In genomic region chr1:1000357-1001056, GRCh38 we compare ENCODE assay signal across 9 cellular contexts. TPM values are rescaled to one million over a fixed set of nuclear protein-coding genes. Genes with fewer than 3 reads are reported as not detected.
DNase-seq lines count a peak whose midpoint lies in the region; ATAC-seq and TF ChIP-seq lines count a peak whose summit lies in the region.
"Had no signal": no experiment of that assay in that cellular context is flagged by ENCODE, and none has a peak within 500 bp of the region (broad histone marks: within the 10 kb centered on the region; RNA-seq: fewer than 3 reads in every experiment).

No MANE protein-coding gene starts in this region.

- in situ Hi-C loops in Panc1 (cut with HindIII; ENCODE audit: low pct_unique_long_range_greater_than_20kb, low sequenced_read_pairs): no loop called here

- TF ChIP-seq CTCF in Panc1 (IDR thresholded peaks at IDR 0.05): no peak
- TF ChIP-seq CTCF in fibroblast of villous mesenchyme (IDR thresholded peaks at IDR 0.05; ENCODE audit: insufficient read depth, low read depth, low read length): no peak
- no peak for TF ChIP-seq CTCF in neutrophil (IDR thresholded peaks at IDR 0.05)
- TF ChIP-seq CTCF in tibial nerve (IDR thresholded peaks at IDR 0.05): peak in 2 of 5 experiments; percentile 17 to 22

- H3K4me1 ChIP-seq in Panc1 (ENCODE audit: control insufficient read depth, insufficient read depth, low read length): peaks cover 36% of the 10 kb centered on the region
- peaks cover 23 to 39% of the 10 kb centered on the region in 2 experiments for H3K4me1 ChIP-seq in neutrophil (ENCODE audit: control insufficient read depth in 1 of 2, insufficient read depth in 1 of 2, low read depth in 1 of 2, low read length in 1 of 2)
- peaks cover 0 to 53% (median 29%) of the 10 kb centered on the region in 4 donors for H3K4me1 ChIP-seq in tibial nerve

- intact Hi-C loops in Panc1 (cut with micrococcal nuclease; ENCODE audit: unreplicated experiment): no loop called here

- BruUV-seq in Panc1 (replicated peaks; lab: Mats Ljungman, UMichigan): no TSS peak

- POLR2A ChIA-PET in Panc1 (lab: Charles Lee): interaction anchor here (0.8 kb wide), 1 partner anchor 13 kb away, joined by 8 read pairs; the partner anchor contains the start of gene ISG15

- peak in 1 of 2 donors; percentile 64 for TF ChIP-seq POLR2A in tibial nerve (IDR thresholded peaks at IDR 0.05)

- 0 to 1% methylated on average over 8 to 39 of the region's 75 CpGs for WGBS in tibial nerve, 2 donors

- TF ChIP-seq EP300 in tibial nerve (IDR thresholded peaks at IDR 0.05): peak; percentile 83 to 97

- peak overlapping the region; percentile 65 for H3K4me3 ChIP-seq in H7 (ENCODE audit: insufficient read depth, low read depth, low read length)
- peak overlapping the region; percentile 56 to 65 for H3K4me3 ChIP-seq in Panc1 (ENCODE audit: low read depth in 2 of 2, low read length in 2 of 2)
- H3K4me3 ChIP-seq in fibroblast of villous mesenchyme (ENCODE audit: low read depth, low read length): peak overlapping the region; percentile 73
- peak overlapping the region; percentile 34 to 50 for H3K4me3 ChIP-seq in neutrophil (ENCODE audit: low read depth in 1 of 2, low read length in 1 of 2)
- H3K4me3 ChIP-seq in tibial nerve: peak overlapping the region; percentile 49 to 70 (median 65)

- peaks cover 67% of the 10 kb centered on the region for H3K27me3 ChIP-seq in H7 (ENCODE audit: control insufficient read depth, insufficient read depth, low read length)
- H3K27me3 ChIP-seq in Panc1 (ENCODE audit: control insufficient read depth, insufficient read depth, low read length): no peaks in the 10 kb centered on the region
- H3K27me3 ChIP-seq in neutrophil: peaks cover 100% of the 10 kb centered on the region
- H3K27me3 ChIP-seq in tibial nerve: peaks cover 2 to 62% of the 10 kb centered on the region in 2 donors

- no peaks in the 10 kb centered on the region for H3K36me3 ChIP-seq in H7 (replicated peaks; ENCODE audit: control insufficient read depth, insufficient read depth, low read length)
- no peaks in the 10 kb centered on the region; the same call in 1 of the 2 replicates for H3K36me3 ChIP-seq in Panc1 (ENCODE audit: control insufficient read depth, insufficient read depth, low read length)
- H3K36me3 ChIP-seq in neutrophil: no peaks in the 10 kb centered on the region
- no peaks in the 10 kb centered on the region for H3K36me3 ChIP-seq in tibial nerve

- peak; percentile 72 for DNase-seq in CD1c-positive myeloid dendritic cell (ENCODE audit: extremely low spot score)
- DNase-seq in H7: peak; percentile 93
- no peak for DNase-seq in Panc1 (ENCODE audit: low read depth, low spot score)
- peak; percentile 48 to 65 (median 56) for DNase-seq in activated naive CD4-positive, alpha-beta T cell (lab: John Stamatoyannopoulos, UW)
- peak; percentile 92 for DNase-seq in fibroblast of villous mesenchyme (ENCODE audit: low read depth)
- peak in 1 of 2 donors; percentile 57 for DNase-seq in tibial nerve (ENCODE audit: low spot score in 2 of 2)

- ATAC-seq in Panc1: peak; percentile 75
- ATAC-seq in GM18519 (IDR thresholded peaks at IDR 0.05; ENCODE audit: low FRiP score, unreplicated experiment): no peak

- CTCF ChIA-PET in Panc1 (lab: Charles Lee): interaction anchor here (0.7 to 1.0 kb wide), 2 partner anchors 14 to 16 kb away, joined by 3 to 4 read pairs; no protein-coding TSS in a partner anchor

- H3K9me3 ChIP-seq in Panc1 (ENCODE audit: control insufficient read depth, insufficient read depth, low read depth, low read length) (no peaks in the 10 kb centered on the region), neutrophil (no peaks in the 10 kb centered on the region), tibial nerve (no peaks in the 10 kb centered on the region)

- H3K27ac ChIP-seq in Panc1 (ENCODE audit: low read length) (peak overlapping the region; percentile 80), neutrophil (no peak overlapping the region), tibial nerve (peak overlapping the region; percentile 85 to 98 (median 95))
- H3K27ac ChIP-seq: KMS-11 had no signal

RNA-seq across cellular contexts. Expression of gene HES4, which starts 0.6 kb away (rescaled TPM):
- total RNA-seq in H7 (2014; rRNA removed; shearing (Covaris generic)): 11.3 and 17.5 TPM in 2 replicates
- total RNA-seq in Panc1 (2021; ENCODE audit: unreplicated experiment) (74.2 TPM), fibroblast of villous mesenchyme (2.2 and 8.1 TPM in 2 replicates), tibial nerve (10 to 100 TPM; 26.9 to 70.8 (median 58.7) TPM)
- polyA plus RNA-seq in Panc1 (2012; ENCODE audit: insufficient read length): 67.0 TPM

RNA-seq across cellular contexts. Expression of gene ISG15, which starts 12.8 kb away (rescaled TPM):
- 110 and 124 TPM in 2 replicates for total RNA-seq in H7 (2014; rRNA removed; shearing (Covaris generic))
- total RNA-seq in Panc1 (2021; ENCODE audit: unreplicated experiment) (102 TPM), fibroblast of villous mesenchyme (132 and 137 TPM in 2 replicates), tibial nerve (10 to 100 TPM; 29.1 to 65.4 (median 48.7) TPM)
- polyA plus RNA-seq in Panc1 (2012; ENCODE audit: insufficient read length): 82.4 TPM

RNA-seq across cellular contexts. Expression of gene PERM1, which starts 18.6 kb away (rescaled TPM):
- not detected in 2 replicates for total RNA-seq in H7 (2014; rRNA removed; shearing (Covaris generic))
- total RNA-seq in Panc1 (2021; ENCODE audit: unreplicated experiment) (1.5 TPM), fibroblast of villous mesenchyme (under 0.01 and 0.43 TPM in 2 replicates), tibial nerve (under 1 TPM in 2 of 4 donors, not detected in 2; 0.22 to 0.78 TPM)
- 4.7 TPM for polyA plus RNA-seq in Panc1 (2012; ENCODE audit: insufficient read length)

RNA-seq across cellular contexts. Expression of gene AGRN, which starts 19.4 kb away (rescaled TPM):
- 126 and 130 TPM in 2 replicates for total RNA-seq in H7 (2014; rRNA removed; shearing (Covaris generic))
- total RNA-seq in Panc1 (2021; ENCODE audit: unreplicated experiment): 153 TPM
- polyA plus RNA-seq in Panc1 (2012; ENCODE audit: insufficient read length): 160 TPM
- 77.0 and 95.9 TPM in 2 replicates for total RNA-seq in fibroblast of villous mesenchyme
- total RNA-seq in tibial nerve: 10 to 100 TPM; 10.9 to 35.7 (median 20.6) TPM

RNA-seq across cellular contexts. Expression of gene PLEKHN1, which starts 34.2 kb away (rescaled TPM):
- total RNA-seq in H7 (2014; rRNA removed; shearing (Covaris generic)): 1.6 and 2.0 TPM in 2 replicates
- total RNA-seq in Panc1 (2021; ENCODE audit: unreplicated experiment): 9.8 TPM
- 12.0 TPM for polyA plus RNA-seq in Panc1 (2012; ENCODE audit: insufficient read length)
- total RNA-seq in fibroblast of villous mesenchyme: 1.7 and 1.9 TPM in 2 replicates
- total RNA-seq in tibial nerve: 1 to 10 TPM in 1 of 4 donors, under 1 TPM in 1, not detected in 2; 0.21 to 2.4 TPM
